ENCODE assay signal across 1 cellular context in the genomic region with DNA sequence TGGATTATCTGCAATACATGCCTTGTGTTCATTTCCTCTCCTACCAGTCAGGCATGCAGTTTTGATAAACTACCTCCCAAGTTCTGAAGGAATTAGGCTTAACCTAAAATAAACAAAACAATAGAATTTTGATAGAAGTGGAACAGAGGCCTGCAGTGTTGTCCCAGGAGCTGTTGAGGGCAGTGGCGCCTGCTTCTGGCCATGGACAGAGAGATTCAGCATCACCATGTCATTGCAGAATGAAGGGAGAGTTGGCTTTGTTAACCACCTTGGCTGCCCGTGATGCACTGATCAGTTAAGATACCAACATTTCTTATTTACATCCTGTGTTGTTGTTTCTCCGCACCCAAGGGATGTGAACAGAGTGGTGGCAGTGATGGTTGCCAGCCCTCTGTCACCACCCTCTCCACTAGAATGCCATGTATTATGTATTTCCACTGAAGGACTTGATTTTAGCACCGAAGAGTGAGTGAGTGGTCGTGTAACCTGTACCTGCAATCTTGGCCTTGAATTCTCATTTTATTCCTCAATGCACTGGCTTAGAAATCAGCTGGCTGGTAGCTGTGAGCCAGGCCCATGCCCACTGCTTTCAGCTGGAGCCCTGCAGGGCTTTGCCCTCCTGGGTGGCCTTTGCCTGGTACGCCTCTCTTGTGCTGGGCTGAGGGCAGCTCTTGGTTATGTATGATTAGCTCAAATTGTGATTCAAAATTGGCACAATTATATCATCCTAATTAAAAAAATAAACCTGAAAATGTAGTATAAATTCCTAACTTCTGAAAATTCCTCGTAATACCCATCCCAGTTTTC.
A peak's percentile ranks its signal among the peaks of the same experiment; 100 is the strongest.
TF ChIP-seq lines count a peak whose summit lies in the region.

No MANE protein-coding gene starts in this region.

TF ChIP-seq in HepG2, 621 proteins besides CTCF, POLR2A, EP300 and RAD21 (continued from another document and continues in another):
- TF ChIP-seq, protein P1, sequence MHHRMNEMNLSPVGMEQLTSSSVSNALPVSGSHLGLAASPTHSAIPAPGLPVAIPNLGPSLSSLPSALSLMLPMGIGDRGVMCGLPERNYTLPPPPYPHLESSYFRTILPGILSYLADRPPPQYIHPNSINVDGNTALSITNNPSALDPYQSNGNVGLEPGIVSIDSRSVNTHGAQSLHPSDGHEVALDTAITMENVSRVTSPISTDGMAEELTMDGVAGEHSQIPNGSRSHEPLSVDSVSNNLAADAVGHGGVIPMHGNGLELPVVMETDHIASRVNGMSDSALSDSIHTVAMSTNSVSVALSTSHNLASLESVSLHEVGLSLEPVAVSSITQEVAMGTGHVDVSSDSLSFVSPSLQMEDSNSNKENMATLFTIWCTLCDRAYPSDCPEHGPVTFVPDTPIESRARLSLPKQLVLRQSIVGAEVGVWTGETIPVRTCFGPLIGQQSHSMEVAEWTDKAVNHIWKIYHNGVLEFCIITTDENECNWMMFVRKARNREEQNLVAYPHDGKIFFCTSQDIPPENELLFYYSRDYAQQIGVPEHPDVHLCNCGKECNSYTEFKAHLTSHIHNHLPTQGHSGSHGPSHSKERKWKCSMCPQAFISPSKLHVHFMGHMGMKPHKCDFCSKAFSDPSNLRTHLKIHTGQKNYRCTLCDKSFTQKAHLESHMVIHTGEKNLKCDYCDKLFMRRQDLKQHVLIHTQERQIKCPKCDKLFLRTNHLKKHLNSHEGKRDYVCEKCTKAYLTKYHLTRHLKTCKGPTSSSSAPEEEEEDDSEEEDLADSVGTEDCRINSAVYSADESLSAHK (CRISPR knock-in tag; IDR thresholded peaks at IDR 0.05; ENCODE audit: borderline replicate concordance): no peak
- TF ChIP-seq, protein P2, sequence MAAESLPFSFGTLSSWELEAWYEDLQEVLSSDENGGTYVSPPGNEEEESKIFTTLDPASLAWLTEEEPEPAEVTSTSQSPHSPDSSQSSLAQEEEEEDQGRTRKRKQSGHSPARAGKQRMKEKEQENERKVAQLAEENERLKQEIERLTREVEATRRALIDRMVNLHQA (CRISPR knock-in tag; IDR thresholded peaks at IDR 0.05): no peak
- TF ChIP-seq KDM5B (CRISPR knock-in tag; IDR thresholded peaks at IDR 0.05; ENCODE audit: borderline replicate concordance) (no peak), HMG20A (CRISPR knock-in tag; IDR thresholded peaks at IDR 0.05; ENCODE audit: borderline replicate concordance) (no peak), ZNF224 (CRISPR knock-in tag; IDR thresholded peaks at IDR 0.05) (no peak), ZNF383 (CRISPR knock-in tag; IDR thresholded peaks at IDR 0.05; ENCODE audit: borderline replicate concordance) (no peak), EEA1 (CRISPR knock-in tag; IDR thresholded peaks at IDR 0.05; ENCODE audit: borderline replicate concordance) (no peak), STAT5B (CRISPR knock-in tag; IDR thresholded peaks at IDR 0.05) (no peak), FIP1L1 (IDR thresholded peaks at IDR 0.05; ENCODE audit: borderline replicate concordance, insufficient read depth, low read depth, low read length) (no peak), ZNF75D (CRISPR knock-in tag; IDR thresholded peaks at IDR 0.05; ENCODE audit: borderline replicate concordance) (no peak), ARHGAP35 (CRISPR knock-in tag; IDR thresholded peaks at IDR 0.05; ENCODE audit: borderline replicate concordance) (no peak), ZNF772 (CRISPR knock-in tag; IDR thresholded peaks at IDR 0.05) (no peak), SATB2 (CRISPR knock-in tag; IDR thresholded peaks at IDR 0.05) (no peak), RARG (CRISPR knock-in tag; IDR thresholded peaks at IDR 0.05; ENCODE audit: low read depth) (no peak), ZNF530 (CRISPR knock-in tag; IDR thresholded peaks at IDR 0.05; ENCODE audit: low read depth) (no peak), ZNF496 (CRISPR knock-in tag; IDR thresholded peaks at IDR 0.05; ENCODE audit: insufficient replicate concordance) (no peak), PHF21A (CRISPR knock-in tag; IDR thresholded peaks at IDR 0.05) (no peak), ZNF878 (CRISPR knock-in tag; IDR thresholded peaks at IDR 0.05) (0 out of 2 replicates have a peak, but pooled peaks have one; percentile 5), REL (CRISPR knock-in tag; conservative IDR thresholded peaks at IDR 0.05) (no peak), WIZ (CRISPR knock-in tag; IDR thresholded peaks at IDR 0.05) (0 out of 2 replicates have a peak, but pooled peaks have one; percentile 46), KDM4B (CRISPR knock-in tag; IDR thresholded peaks at IDR 0.05) (no peak), MAFK (conservative IDR thresholded peaks at IDR 0.05 in 1 of 2, IDR thresholded peaks at IDR 0.05 in 1 of 2; ENCODE audit: low read length in 2 of 2) (no peak), ZNF367 (CRISPR knock-in tag; IDR thresholded peaks at IDR 0.05; ENCODE audit: borderline replicate concordance) (no peak), THYN1 (CRISPR knock-in tag; IDR thresholded peaks at IDR 0.05; ENCODE audit: borderline replicate concordance, low read depth) (no peak), ZNF124 (CRISPR knock-in tag; IDR thresholded peaks at IDR 0.05) (no peak), GFI1 (CRISPR knock-in tag; IDR thresholded peaks at IDR 0.05; ENCODE audit: borderline replicate concordance) (no peak), RFXANK (CRISPR knock-in tag; IDR thresholded peaks at IDR 0.05) (no peak)
- TF ChIP-seq, protein P3, sequence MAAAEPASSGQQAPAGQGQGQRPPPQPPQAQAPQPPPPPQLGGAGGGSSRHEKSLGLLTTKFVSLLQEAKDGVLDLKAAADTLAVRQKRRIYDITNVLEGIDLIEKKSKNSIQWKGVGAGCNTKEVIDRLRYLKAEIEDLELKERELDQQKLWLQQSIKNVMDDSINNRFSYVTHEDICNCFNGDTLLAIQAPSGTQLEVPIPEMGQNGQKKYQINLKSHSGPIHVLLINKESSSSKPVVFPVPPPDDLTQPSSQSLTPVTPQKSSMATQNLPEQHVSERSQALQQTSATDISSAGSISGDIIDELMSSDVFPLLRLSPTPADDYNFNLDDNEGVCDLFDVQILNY (CRISPR knock-in tag; conservative IDR thresholded peaks at IDR 0.05): no peak
- TF ChIP-seq, protein P4, sequence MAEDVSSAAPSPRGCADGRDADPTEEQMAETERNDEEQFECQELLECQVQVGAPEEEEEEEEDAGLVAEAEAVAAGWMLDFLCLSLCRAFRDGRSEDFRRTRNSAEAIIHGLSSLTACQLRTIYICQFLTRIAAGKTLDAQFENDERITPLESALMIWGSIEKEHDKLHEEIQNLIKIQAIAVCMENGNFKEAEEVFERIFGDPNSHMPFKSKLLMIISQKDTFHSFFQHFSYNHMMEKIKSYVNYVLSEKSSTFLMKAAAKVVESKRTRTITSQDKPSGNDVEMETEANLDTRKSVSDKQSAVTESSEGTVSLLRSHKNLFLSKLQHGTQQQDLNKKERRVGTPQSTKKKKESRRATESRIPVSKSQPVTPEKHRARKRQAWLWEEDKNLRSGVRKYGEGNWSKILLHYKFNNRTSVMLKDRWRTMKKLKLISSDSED (CRISPR knock-in tag; IDR thresholded peaks at IDR 0.05): no peak
- TF ChIP-seq, protein P5, sequence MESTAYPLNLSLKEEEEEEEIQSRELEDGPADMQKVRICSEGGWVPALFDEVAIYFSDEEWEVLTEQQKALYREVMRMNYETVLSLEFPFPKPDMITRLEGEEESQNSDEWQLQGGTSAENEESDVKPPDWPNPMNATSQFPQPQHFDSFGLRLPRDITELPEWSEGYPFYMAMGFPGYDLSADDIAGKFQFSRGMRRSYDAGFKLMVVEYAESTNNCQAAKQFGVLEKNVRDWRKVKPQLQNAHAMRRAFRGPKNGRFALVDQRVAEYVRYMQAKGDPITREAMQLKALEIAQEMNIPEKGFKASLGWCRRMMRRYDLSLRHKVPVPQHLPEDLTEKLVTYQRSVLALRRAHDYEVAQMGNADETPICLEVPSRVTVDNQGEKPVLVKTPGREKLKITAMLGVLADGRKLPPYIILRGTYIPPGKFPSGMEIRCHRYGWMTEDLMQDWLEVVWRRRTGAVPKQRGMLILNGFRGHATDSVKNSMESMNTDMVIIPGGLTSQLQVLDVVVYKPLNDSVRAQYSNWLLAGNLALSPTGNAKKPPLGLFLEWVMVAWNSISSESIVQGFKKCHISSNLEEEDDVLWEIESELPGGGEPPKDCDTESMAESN (CRISPR knock-in tag; conservative IDR thresholded peaks at IDR 0.05): no peak
- TF ChIP-seq, protein P6, sequence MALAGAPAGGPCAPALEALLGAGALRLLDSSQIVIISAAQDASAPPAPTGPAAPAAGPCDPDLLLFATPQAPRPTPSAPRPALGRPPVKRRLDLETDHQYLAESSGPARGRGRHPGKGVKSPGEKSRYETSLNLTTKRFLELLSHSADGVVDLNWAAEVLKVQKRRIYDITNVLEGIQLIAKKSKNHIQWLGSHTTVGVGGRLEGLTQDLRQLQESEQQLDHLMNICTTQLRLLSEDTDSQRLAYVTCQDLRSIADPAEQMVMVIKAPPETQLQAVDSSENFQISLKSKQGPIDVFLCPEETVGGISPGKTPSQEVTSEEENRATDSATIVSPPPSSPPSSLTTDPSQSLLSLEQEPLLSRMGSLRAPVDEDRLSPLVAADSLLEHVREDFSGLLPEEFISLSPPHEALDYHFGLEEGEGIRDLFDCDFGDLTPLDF (CRISPR knock-in tag; IDR thresholded peaks at IDR 0.05): no peak
- TF ChIP-seq, protein P7, sequence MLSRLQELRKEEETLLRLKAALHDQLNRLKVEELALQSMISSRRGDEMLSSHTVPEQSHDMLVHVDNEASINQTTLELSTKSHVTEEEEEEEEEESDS (CRISPR knock-in tag; IDR thresholded peaks at IDR 0.05; ENCODE audit: borderline replicate concordance): no peak
- TF ChIP-seq, protein P8, sequence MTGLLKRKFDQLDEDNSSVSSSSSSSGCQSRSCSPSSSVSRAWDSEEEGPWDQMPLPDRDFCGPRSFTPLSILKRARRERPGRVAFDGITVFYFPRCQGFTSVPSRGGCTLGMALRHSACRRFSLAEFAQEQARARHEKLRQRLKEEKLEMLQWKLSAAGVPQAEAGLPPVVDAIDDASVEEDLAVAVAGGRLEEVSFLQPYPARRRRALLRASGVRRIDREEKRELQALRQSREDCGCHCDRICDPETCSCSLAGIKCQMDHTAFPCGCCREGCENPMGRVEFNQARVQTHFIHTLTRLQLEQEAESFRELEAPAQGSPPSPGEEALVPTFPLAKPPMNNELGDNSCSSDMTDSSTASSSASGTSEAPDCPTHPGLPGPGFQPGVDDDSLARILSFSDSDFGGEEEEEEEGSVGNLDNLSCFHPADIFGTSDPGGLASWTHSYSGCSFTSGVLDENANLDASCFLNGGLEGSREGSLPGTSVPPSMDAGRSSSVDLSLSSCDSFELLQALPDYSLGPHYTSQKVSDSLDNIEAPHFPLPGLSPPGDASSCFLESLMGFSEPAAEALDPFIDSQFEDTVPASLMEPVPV (CRISPR knock-in tag; IDR thresholded peaks at IDR 0.05): no peak
- TF ChIP-seq, protein P9, sequence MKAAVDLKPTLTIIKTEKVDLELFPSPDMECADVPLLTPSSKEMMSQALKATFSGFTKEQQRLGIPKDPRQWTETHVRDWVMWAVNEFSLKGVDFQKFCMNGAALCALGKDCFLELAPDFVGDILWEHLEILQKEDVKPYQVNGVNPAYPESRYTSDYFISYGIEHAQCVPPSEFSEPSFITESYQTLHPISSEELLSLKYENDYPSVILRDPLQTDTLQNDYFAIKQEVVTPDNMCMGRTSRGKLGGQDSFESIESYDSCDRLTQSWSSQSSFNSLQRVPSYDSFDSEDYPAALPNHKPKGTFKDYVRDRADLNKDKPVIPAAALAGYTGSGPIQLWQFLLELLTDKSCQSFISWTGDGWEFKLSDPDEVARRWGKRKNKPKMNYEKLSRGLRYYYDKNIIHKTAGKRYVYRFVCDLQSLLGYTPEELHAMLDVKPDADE (CRISPR knock-in tag; IDR thresholded peaks at IDR 0.05): no peak
- TF ChIP-seq, protein P10, sequence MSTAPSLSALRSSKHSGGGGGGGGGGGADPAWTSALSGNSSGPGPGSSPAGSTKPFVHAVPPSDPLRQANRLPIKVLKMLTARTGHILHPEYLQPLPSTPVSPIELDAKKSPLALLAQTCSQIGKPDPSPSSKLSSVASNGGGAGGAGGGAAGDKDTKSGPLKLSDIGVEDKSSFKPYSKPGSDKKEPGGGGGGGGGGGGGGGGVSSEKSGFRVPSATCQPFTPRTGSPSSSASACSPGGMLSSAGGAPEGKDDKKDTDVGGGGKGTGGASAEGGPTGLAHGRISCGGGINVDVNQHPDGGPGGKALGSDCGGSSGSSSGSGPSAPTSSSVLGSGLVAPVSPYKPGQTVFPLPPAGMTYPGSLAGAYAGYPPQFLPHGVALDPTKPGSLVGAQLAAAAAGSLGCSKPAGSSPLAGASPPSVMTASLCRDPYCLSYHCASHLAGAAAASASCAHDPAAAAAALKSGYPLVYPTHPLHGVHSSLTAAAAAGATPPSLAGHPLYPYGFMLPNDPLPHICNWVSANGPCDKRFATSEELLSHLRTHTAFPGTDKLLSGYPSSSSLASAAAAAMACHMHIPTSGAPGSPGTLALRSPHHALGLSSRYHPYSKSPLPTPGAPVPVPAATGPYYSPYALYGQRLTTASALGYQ (CRISPR knock-in tag; IDR thresholded peaks at IDR 0.05): no peak
- TF ChIP-seq, protein P11, sequence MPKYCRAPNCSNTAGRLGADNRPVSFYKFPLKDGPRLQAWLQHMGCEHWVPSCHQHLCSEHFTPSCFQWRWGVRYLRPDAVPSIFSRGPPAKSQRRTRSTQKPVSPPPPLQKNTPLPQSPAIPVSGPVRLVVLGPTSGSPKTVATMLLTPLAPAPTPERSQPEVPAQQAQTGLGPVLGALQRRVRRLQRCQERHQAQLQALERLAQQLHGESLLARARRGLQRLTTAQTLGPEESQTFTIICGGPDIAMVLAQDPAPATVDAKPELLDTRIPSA (CRISPR knock-in tag; IDR thresholded peaks at IDR 0.05; ENCODE audit: borderline replicate concordance): no peak
- TF ChIP-seq, protein P12, sequence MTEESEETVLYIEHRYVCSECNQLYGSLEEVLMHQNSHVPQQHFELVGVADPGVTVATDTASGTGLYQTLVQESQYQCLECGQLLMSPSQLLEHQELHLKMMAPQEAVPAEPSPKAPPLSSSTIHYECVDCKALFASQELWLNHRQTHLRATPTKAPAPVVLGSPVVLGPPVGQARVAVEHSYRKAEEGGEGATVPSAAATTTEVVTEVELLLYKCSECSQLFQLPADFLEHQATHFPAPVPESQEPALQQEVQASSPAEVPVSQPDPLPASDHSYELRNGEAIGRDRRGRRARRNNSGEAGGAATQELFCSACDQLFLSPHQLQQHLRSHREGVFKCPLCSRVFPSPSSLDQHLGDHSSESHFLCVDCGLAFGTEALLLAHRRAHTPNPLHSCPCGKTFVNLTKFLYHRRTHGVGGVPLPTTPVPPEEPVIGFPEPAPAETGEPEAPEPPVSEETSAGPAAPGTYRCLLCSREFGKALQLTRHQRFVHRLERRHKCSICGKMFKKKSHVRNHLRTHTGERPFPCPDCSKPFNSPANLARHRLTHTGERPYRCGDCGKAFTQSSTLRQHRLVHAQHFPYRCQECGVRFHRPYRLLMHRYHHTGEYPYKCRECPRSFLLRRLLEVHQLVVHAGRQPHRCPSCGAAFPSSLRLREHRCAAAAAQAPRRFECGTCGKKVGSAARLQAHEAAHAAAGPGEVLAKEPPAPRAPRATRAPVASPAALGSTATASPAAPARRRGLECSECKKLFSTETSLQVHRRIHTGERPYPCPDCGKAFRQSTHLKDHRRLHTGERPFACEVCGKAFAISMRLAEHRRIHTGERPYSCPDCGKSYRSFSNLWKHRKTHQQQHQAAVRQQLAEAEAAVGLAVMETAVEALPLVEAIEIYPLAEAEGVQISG (CRISPR knock-in tag; IDR thresholded peaks at IDR 0.05): no peak
